In the genomic region with DNA sequence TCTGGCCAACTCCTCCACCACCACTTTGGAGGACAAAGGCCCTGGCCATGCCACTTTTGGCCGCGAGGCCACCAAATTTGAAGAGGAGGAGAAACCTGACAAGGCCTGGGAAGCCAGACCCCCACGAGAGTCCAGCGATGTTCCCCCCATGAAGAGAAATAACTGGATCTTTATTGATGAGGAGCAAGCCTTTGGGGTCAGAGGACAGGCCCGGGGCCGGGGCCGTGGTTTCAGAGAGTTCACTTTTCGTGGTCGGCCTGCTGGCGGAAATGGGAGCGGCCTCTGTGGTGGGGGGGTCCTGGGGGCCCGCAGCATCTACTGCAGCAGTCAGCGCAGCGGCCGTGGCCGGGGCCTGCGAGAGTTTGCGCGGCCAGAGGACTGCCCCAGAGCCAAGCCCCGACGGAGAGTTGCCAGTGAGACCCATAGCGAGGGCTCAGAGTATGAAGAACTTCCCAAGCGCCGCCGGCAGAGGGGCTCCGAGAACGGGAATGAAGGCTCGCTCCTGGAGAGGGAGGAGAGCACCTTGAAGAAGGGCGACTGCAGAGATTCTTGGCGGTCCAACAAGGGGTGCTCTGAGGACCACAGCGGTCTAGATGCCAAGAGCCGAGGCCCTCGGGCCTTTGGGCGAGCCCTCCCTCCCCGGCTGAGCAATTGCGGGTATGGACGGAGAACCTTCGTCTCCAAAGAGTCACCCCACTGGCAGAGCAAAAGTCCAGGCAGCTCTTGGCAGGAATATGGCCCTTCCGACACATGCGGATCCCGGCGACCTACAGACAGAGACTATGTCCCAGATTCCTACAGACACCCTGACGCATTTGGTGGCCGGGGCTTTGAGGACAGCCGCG, we compare ENCODE assay signal across 17 cellular contexts. TPM values are rescaled to one million over a fixed set of nuclear protein-coding genes. Genes with fewer than 3 reads are reported as not detected.
DNase-seq lines count a peak whose midpoint lies in the region; ATAC-seq, FAIRE-seq and TF ChIP-seq lines count a peak whose summit lies in the region.
"Had no signal": no experiment of that assay in that cellular context is flagged by ENCODE, and none has a peak within 500 bp of the region (broad histone marks: within the 10 kb centered on the region; RNA-seq: fewer than 3 reads in every experiment).

No MANE protein-coding gene starts in this region.

- no peaks in the 10 kb centered on the region for H3K27me3 ChIP-seq in gastrocnemius medialis
- H3K27me3 ChIP-seq: BLaER1 treated with 17β-estradiol and CSF1 and Interleukin-3, amounts not matched to agents 10 nM and 100 nM; esophagus muscularis mucosa; SJSA1; thyroid gland had no signal

- H3K36me3 ChIP-seq in kidney (ENCODE audit: control insufficient read depth in 1 of 2, insufficient read depth in 2 of 2, low read length in 2 of 2) (peaks cover 57 to 74% of the 10 kb centered on the region in 2 donors), gastrocnemius medialis (peaks cover 9 to 88% of the 10 kb centered on the region in 2 donors)

- in situ Hi-C loops in gastrocnemius medialis (cut with MboI; ENCODE audit: low sequenced_read_pairs in 4 of 4): loop anchor here in 2 of 4 donors (25.0 kb wide), 1 partner anchor 88 kb away; the partner anchor contains the start of gene PRRC2B (in 2 of the 2)

- peak overlapping the region; percentile 36 for H3K27ac Mint-ChIP-seq in activated CD4-positive, alpha-beta T cell treated with anti-CD3 and anti-CD28 coated beads, Interleukin-2, amount 10 ng/mL, durations not matched to agents 7 days and 5 days
- no peak overlapping the region for H3K27ac Mint-ChIP-seq in activated CD4-positive, alpha-beta T cell treated with anti-CD3 and anti-CD28 coated beads, Interleukin-2, amount 10 ng/mL, durations not matched to agents 24 days and 14 days
- peak overlapping the region; percentile 92 for H3K27ac Mint-ChIP-seq in T-helper 17 cell

- CTCF ChIA-PET in activated CD4-positive, alpha-beta T cell treated with anti-CD3 and anti-CD28 coated beads, Interleukin-2, amount 10 ng/mL, durations not matched to agents 7 days and 5 days (lab: Charles Lee): interaction anchor here (0.6 kb wide), 1 partner anchor 124 kb away, joined by 3 read pairs; no protein-coding TSS in a partner anchor

- no peak for TF ChIP-seq CTCF in kidney (IDR thresholded peaks at IDR 0.05; ENCODE audit: borderline replicate concordance, extremely low read depth, insufficient read depth)
- no peak for TF ChIP-seq CTCF in gastrocnemius medialis (IDR thresholded peaks at IDR 0.05 in 4 of 5, conservative IDR thresholded peaks at IDR 0.05 in 1 of 5)

- POLR2A ChIA-PET in activated CD4-positive, alpha-beta T cell treated with anti-CD3 and anti-CD28 coated beads, Interleukin-2, amount 10 ng/mL, durations not matched to agents 7 days and 5 days (lab: Charles Lee): no interaction called here

- H3K4me1 ChIP-seq in kidney (ENCODE audit: control insufficient read depth in 1 of 2, insufficient read depth in 1 of 2, low read depth in 1 of 2, low read length in 2 of 2): peaks cover 0 to 8% of the 10 kb centered on the region in 2 donors
- H3K4me1 ChIP-seq in gastrocnemius medialis: peaks cover 12 to 20% of the 10 kb centered on the region in 2 donors
- H3K4me1 ChIP-seq: BLaER1 treated with 17β-estradiol and CSF1 and Interleukin-3, amounts not matched to agents 10 nM and 100 nM; SJSA1; thyroid gland had no signal

- intact Hi-C loops in activated CD4-positive, alpha-beta T cell treated with anti-CD3 and anti-CD28 coated beads, Interleukin-2, amount 10 ng/mL, durations not matched to agents 24 days and 14 days (cut with micrococcal nuclease): no loop called here
- intact Hi-C loops in kidney (cut with DNase I): no loop called here
- intact Hi-C loops in gastrocnemius medialis (cut with DNase I; ENCODE audit: low total_unique reads): no loop called here

- no peak overlapping the region for H3K4me3 ChIP-seq in kidney (ENCODE audit: low read length in 2 of 2)
- H3K4me3 ChIP-seq in gastrocnemius medialis: no peak overlapping the region
- H3K4me3 ChIP-seq: BLaER1 treated with 17β-estradiol and CSF1 and Interleukin-3, amounts not matched to agents 10 nM and 100 nM; esophagus muscularis mucosa; SJSA1; thyroid gland had no signal

- H3K9ac ChIP-seq in kidney (ENCODE audit: low read length in 2 of 2): no peak overlapping the region

- no peak for DNase-seq in activated CD4-positive, alpha-beta T cell treated with anti-CD3 and anti-CD28 coated beads, Interleukin-2, amount 10 ng/mL, durations not matched to agents 7 days and 5 days
- no peak for DNase-seq in activated CD4-positive, alpha-beta T cell treated with anti-CD3 and anti-CD28 coated beads, Interleukin-2, amount 10 ng/mL, durations not matched to agents 24 days and 14 days
- DNase-seq in T-helper 17 cell: no peak
- DNase-seq in kidney: peak; percentile 72
- DNase-seq in gastrocnemius medialis: no peak
- no peak for DNase-seq in Ammon's horn (ENCODE audit: low spot score)
- DNase-seq: NCI-H2029; stimulated activated CD4-positive, alpha-beta T cell treated with anti-CD3 and anti-CD28 coated beads, Interleukin-4, amount 100 ng/mL, for 24 hours; T-helper 9 cell; thyroid gland had no signal

- no peaks in the 10 kb centered on the region for H3K9me3 Mint-ChIP-seq in activated CD4-positive, alpha-beta T cell treated with anti-CD3 and anti-CD28 coated beads, Interleukin-2, amount 10 ng/mL, durations not matched to agents 7 days and 5 days
- no peaks in the 10 kb centered on the region for H3K9me3 Mint-ChIP-seq in activated CD4-positive, alpha-beta T cell treated with anti-CD3 and anti-CD28 coated beads, Interleukin-2, amount 10 ng/mL, durations not matched to agents 24 days and 14 days

- peaks cover 5% of the 10 kb centered on the region for H3K4me1 Mint-ChIP-seq in activated CD4-positive, alpha-beta T cell treated with anti-CD3 and anti-CD28 coated beads, Interleukin-2, amount 10 ng/mL, durations not matched to agents 7 days and 5 days
- peaks cover 2% of the 10 kb centered on the region for H3K4me1 Mint-ChIP-seq in activated CD4-positive, alpha-beta T cell treated with anti-CD3 and anti-CD28 coated beads, Interleukin-2, amount 10 ng/mL, durations not matched to agents 24 days and 14 days
- H3K4me1 Mint-ChIP-seq in T-helper 17 cell: peaks cover 5% of the 10 kb centered on the region
- H3K4me1 Mint-ChIP-seq: brain had no signal

- no peak overlapping the region for H3K27ac ChIP-seq in kidney (ENCODE audit: low read depth in 2 of 2, low read length in 2 of 2)
- peak overlapping the region; percentile 73 to 90 (median 80) for H3K27ac ChIP-seq in gastrocnemius medialis
- H3K27ac ChIP-seq: 22Rv1; BLaER1 treated with 17β-estradiol and CSF1 and Interleukin-3, amounts not matched to agents 10 nM and 100 nM; esophagus muscularis mucosa; SJSA1; thyroid gland had no signal

- H3K9me3 ChIP-seq in T-helper 17 cell (ENCODE audit: control insufficient read depth, low read length, poor library complexity, severe bottlenecking) (no peaks in the 10 kb centered on the region), kidney (ENCODE audit: control insufficient read depth in 1 of 2, low read length in 2 of 2) (no peaks in the 10 kb centered on the region), gastrocnemius medialis (no peaks in the 10 kb centered on the region)
- H3K9me3 ChIP-seq: BLaER1 treated with 17β-estradiol and CSF1 and Interleukin-3, amounts not matched to agents 10 nM and 100 nM; esophagus muscularis mucosa; SJSA1; thyroid gland had no signal

- ATAC-seq in T-helper 17 cell (no peak), gastrocnemius medialis (no peak), SK-N-SH treated with all-trans-retinoic acid at 6 μM for 48 hours (no peak), GM21515 (IDR thresholded peaks at IDR 0.05; ENCODE audit: unreplicated experiment) (no peak)

- H3K36me3 Mint-ChIP-seq in activated CD4-positive, alpha-beta T cell treated with anti-CD3 and anti-CD28 coated beads, Interleukin-2, amount 10 ng/mL, durations not matched to agents 7 days and 5 days (ENCODE audit: low read depth): peaks cover 70% of the 10 kb centered on the region
- H3K36me3 Mint-ChIP-seq in activated CD4-positive, alpha-beta T cell treated with anti-CD3 and anti-CD28 coated beads, Interleukin-2, amount 10 ng/mL, durations not matched to agents 24 days and 14 days (ENCODE audit: low read depth): peaks cover 55% of the 10 kb centered on the region
- H3K36me3 Mint-ChIP-seq in T-helper 17 cell (ENCODE audit: low read depth): peaks cover 12% of the 10 kb centered on the region

- FAIRE-seq in kidney (lab: Jason Lieb, UNC): no peak

- H3K4me3 Mint-ChIP-seq in activated CD4-positive, alpha-beta T cell treated with anti-CD3 and anti-CD28 coated beads, Interleukin-2, amount 10 ng/mL, durations not matched to agents 7 days and 5 days: no peak overlapping the region
- no peak overlapping the region for H3K4me3 Mint-ChIP-seq in activated CD4-positive, alpha-beta T cell treated with anti-CD3 and anti-CD28 coated beads, Interleukin-2, amount 10 ng/mL, durations not matched to agents 24 days and 14 days
- H3K4me3 Mint-ChIP-seq in T-helper 17 cell: peak overlapping the region; percentile 3
- H3K4me3 Mint-ChIP-seq: brain had no signal

- TF ChIP-seq POLR2A in gastrocnemius medialis (IDR thresholded peaks at IDR 0.05): no peak

- no peaks in the 10 kb centered on the region for H3K27me3 Mint-ChIP-seq in activated CD4-positive, alpha-beta T cell treated with anti-CD3 and anti-CD28 coated beads, Interleukin-2, amount 10 ng/mL, durations not matched to agents 7 days and 5 days
- H3K27me3 Mint-ChIP-seq in activated CD4-positive, alpha-beta T cell treated with anti-CD3 and anti-CD28 coated beads, Interleukin-2, amount 10 ng/mL, durations not matched to agents 24 days and 14 days: no peaks in the 10 kb centered on the region
- H3K27me3 Mint-ChIP-seq in T-helper 17 cell: no peaks in the 10 kb centered on the region
- H3K27me3 Mint-ChIP-seq: brain had no signal

TF ChIP-seq in SK-N-SH treated with all-trans-retinoic acid at 6 μM for 48 hours, 23 proteins besides CTCF, POLR2A, EP300 and RAD21 (continues in another document):
- no peak for TF ChIP-seq BACH2 (CRISPR knock-in tag; IDR thresholded peaks at IDR 0.05; ENCODE audit: borderline replicate concordance)
- no peak for TF ChIP-seq ZNF565 (CRISPR knock-in tag; conservative IDR thresholded peaks at IDR 0.05; ENCODE audit: low read depth)

RNA-seq across cellular contexts. Expression of gene POMT1, which starts 27.4 kb away (rescaled TPM):
- total RNA-seq in activated CD4-positive, alpha-beta T cell treated with anti-CD3 and anti-CD28 coated beads, Interleukin-2, amount 10 ng/mL, durations not matched to agents 7 days and 5 days: 10 to 100 TPM; 47.7 to 54.1 TPM
- total RNA-seq in activated CD4-positive, alpha-beta T cell treated with anti-CD3 and anti-CD28 coated beads, Interleukin-2, amount 10 ng/mL, durations not matched to agents 24 days and 14 days: 32.8 and 34.6 TPM in 2 replicates
- total RNA-seq in T-helper 17 cell: 10 to 100 TPM; 50.0 to 54.0 TPM
- 36.5 TPM for total RNA-seq in kidney
- polyA plus RNA-seq in kidney (ENCODE audit: insufficient read depth, low read depth, low replicate concordance): 32.3 TPM
- total RNA-seq in gastrocnemius medialis: 10 to 100 TPM; 14.3 to 43.1 (median 32.2) TPM

RNA-seq across cellular contexts. Expression of gene UCK1, which starts 55.7 kb away (rescaled TPM):
- total RNA-seq in activated CD4-positive, alpha-beta T cell treated with anti-CD3 and anti-CD28 coated beads, Interleukin-2, amount 10 ng/mL, durations not matched to agents 7 days and 5 days: 10 to 100 TPM; 35.9 to 39.5 TPM
- total RNA-seq in activated CD4-positive, alpha-beta T cell treated with anti-CD3 and anti-CD28 coated beads, Interleukin-2, amount 10 ng/mL, durations not matched to agents 24 days and 14 days: 25.2 and 27.9 TPM in 2 replicates
- total RNA-seq in T-helper 17 cell: 10 to 100 TPM; 16.6 to 21.4 TPM
- total RNA-seq in kidney: 31.3 TPM
- 34.6 TPM for polyA plus RNA-seq in kidney (ENCODE audit: insufficient read depth, low read depth, low replicate concordance)
- 10 to 100 TPM; 39.7 to 86.9 (median 43.9) TPM for total RNA-seq in gastrocnemius medialis

Comparison
In these comparisons a context has a peak if more than half of its experiments do, and no peak if none do; other contexts are left out.
1. H3K27ac ChIP-seq: peak in gastrocnemius medialis (4 of 4); none in kidney (0 of 2).